In genomic region chr12:121802843-121803698, GRCh38 we compare ENCODE assay signal across 8 cellular contexts. TPM values are rescaled to one million over a fixed set of nuclear protein-coding genes. Genes with fewer than 3 reads are reported as not detected.
DNase-seq lines count a peak whose midpoint lies in the region; ATAC-seq and TF ChIP-seq lines count a peak whose summit lies in the region.

No MANE protein-coding gene starts in this region.

- no peak for TF ChIP-seq CTCF in SU-DHL-6 (IDR thresholded peaks at IDR 0.05; ENCODE audit: insufficient read depth, low read length, poor library complexity, severe bottlenecking)
- no peak for TF ChIP-seq CTCF in osteoblast (IDR thresholded peaks at IDR 0.05; ENCODE audit: extremely low read depth, low read depth, low read length)

- H3K27ac ChIP-seq in SU-DHL-6 (ENCODE audit: low read depth, low read length), result peak overlapping the region; percentile 97
- peak overlapping the region; percentile 99 for H3K27ac ChIP-seq in osteoblast (ENCODE audit: low read depth, low read length)
- H3K27ac ChIP-seq in thymus (ENCODE audit: low read depth), result peak overlapping the region; percentile 100

- H3K79me2 ChIP-seq in SU-DHL-6 (ENCODE audit: insufficient read depth, low read length) (peaks cover 44% of the 10 kb centered on the region), osteoblast (ENCODE audit: insufficient read depth, low read length) (peaks cover 61% of the 10 kb centered on the region)

- WGBS in thymus, result under 1% methylated on average over 65 of the region's 65 CpGs

- ATAC-seq in HG02610 (IDR thresholded peaks at IDR 0.05; ENCODE audit: unreplicated experiment), result peak; percentile 38

- peak overlapping the region; percentile 63 for H3K4me3 ChIP-seq in SU-DHL-6 (ENCODE audit: insufficient read depth, low read length, poor library complexity, severe bottlenecking)
- peak overlapping the region; percentile 86 for H3K4me3 ChIP-seq in osteoblast (ENCODE audit: insufficient read depth, low read length)
- H3K4me3 ChIP-seq in thymus (ENCODE audit: low read length), result peak overlapping the region; percentile 100

- peaks cover 34% of the 10 kb centered on the region for H3F3A ChIP-seq in SU-DHL-6 (ENCODE audit: insufficient read depth)

- intact Hi-C loops in head of caudate nucleus (cut with DNase I), result no loop called here

- H3K9me2 ChIP-seq in SU-DHL-6 (replicated peaks; ENCODE audit: insufficient read depth, low read length), result no peaks in the 10 kb centered on the region

- H3K9me3 ChIP-seq in SU-DHL-6 (ENCODE audit: insufficient read depth, low read length) (no peaks in the 10 kb centered on the region), osteoblast (ENCODE audit: low read depth, low read length) (no peaks in the 10 kb centered on the region), thymus (ENCODE audit: control insufficient read depth) (no peaks in the 10 kb centered on the region)

- DNase-seq in GM04503 (ENCODE audit: low read depth), result peak; percentile 82
- DNase-seq in NCI-H1417 treated with DMSO at 0.1 percent for 48 hours (lab: John Stamatoyannopoulos, UW), result peak; percentile 96
- DNase-seq in activated naive CD8-positive, alpha-beta T cell treated with anti-CD3 and anti-CD28 coated beads, Interleukin-2, amount 50 U/mL, for 16 hours (ENCODE audit: low read depth, low spot score), result peak; percentile 68
- peak; percentile 86 to 97 (median 94) for DNase-seq in head of caudate nucleus
- DNase-seq in osteoblast (ENCODE audit: insufficient read length, low spot score, missing footprints), result peak; percentile 99

- H3K36me3 ChIP-seq in SU-DHL-6 (ENCODE audit: low read length), result no peaks in the 10 kb centered on the region
- peaks cover 11% of the 10 kb centered on the region for H3K36me3 ChIP-seq in osteoblast (ENCODE audit: insufficient read depth, low read length)
- H3K36me3 ChIP-seq in thymus (ENCODE audit: control insufficient read depth, insufficient read depth), result peaks cover 23% of the 10 kb centered on the region

- no peaks in the 10 kb centered on the region for H3K27me3 ChIP-seq in SU-DHL-6 (ENCODE audit: low read length)
- no peaks in the 10 kb centered on the region for H3K27me3 ChIP-seq in osteoblast (ENCODE audit: insufficient read depth, low read length)
- H3K27me3 ChIP-seq in thymus (ENCODE audit: control insufficient read depth, insufficient read depth), result no peaks in the 10 kb centered on the region

- H4K20me1 ChIP-seq in SU-DHL-6 (ENCODE audit: low read depth, low read length) (no peaks in the 10 kb centered on the region), osteoblast (ENCODE audit: insufficient read depth, low read length) (peaks cover 27% of the 10 kb centered on the region)

- peaks cover 50% of the 10 kb centered on the region for H3K4me1 ChIP-seq in osteoblast (ENCODE audit: insufficient read depth, low read length)
- peaks cover 28% of the 10 kb centered on the region for H3K4me1 ChIP-seq in thymus (ENCODE audit: control insufficient read depth, insufficient read depth, low read length)

- H3K4me2 ChIP-seq in SU-DHL-6 (ENCODE audit: low read depth, low read length, poor library complexity, severe bottlenecking) (peak overlapping the region; percentile 97), osteoblast (ENCODE audit: insufficient read depth, low read length) (peak overlapping the region; percentile 83)

- H3K9ac ChIP-seq in SU-DHL-6 (ENCODE audit: low read length), result peak overlapping the region; percentile 77

- H2AFZ ChIP-seq in SU-DHL-6 (ENCODE audit: low read depth, low read length, severe bottlenecking), result peak overlapping the region; percentile 58
- H2AFZ ChIP-seq in osteoblast (ENCODE audit: low read length), result peak overlapping the region; percentile 77

RNA-seq across cellular contexts. Expression of gene SETD1B, which starts 0.7 kb away (rescaled TPM):
- total RNA-seq in osteoblast, result 5.0 and 5.8 TPM in 2 replicates
- polyA plus RNA-seq in thymus, result 11.8 TPM

RNA-seq across cellular contexts. Expression of gene RHOF, which starts 9.6 kb away (rescaled TPM):
- total RNA-seq in osteoblast, result 6.2 and 8.3 TPM in 2 replicates
- polyA plus RNA-seq in thymus, result 12.9 TPM

RNA-seq across cellular contexts. Expression of gene HPD, which starts 55.6 kb away (rescaled TPM):
- under 0.01 TPM in 1 of 2 replicates, not detected in the other for total RNA-seq in osteoblast
- 0.87 TPM for polyA plus RNA-seq in thymus

Comparison
In these comparisons a context has a peak if more than half of its experiments do, and no peak if none do; other contexts are left out.
1. Peak in every context shown above with its lines: DNase-seq, ATAC-seq, H3K4me3 ChIP-seq and H3K27ac ChIP-seq.